18 cellular contexts compared by ENCODE assay signal in genomic region chr11:121626507-121626875, GRCh38.
DNase-seq lines count a peak whose midpoint lies in the region; ATAC-seq, FAIRE-seq and TF ChIP-seq lines count a peak whose summit lies in the region.
"Had no signal": no experiment of that assay in that cellular context is flagged by ENCODE, and none has a peak within 500 bp of the region (broad histone marks: within the 10 kb centered on the region; RNA-seq: fewer than 3 reads in every experiment).

No MANE protein-coding gene starts in this region.

- FAIRE-seq in bronchial epithelial cell (lab: Jason Lieb, UNC) = no peak

- H2BK15ac ChIP-seq in IMR-90 (ENCODE audit: low read depth, low read length) (no peak overlapping the region; the same call in 2 of the 3 replicates), mesendoderm (replicated peaks; ENCODE audit: low read depth) (no peak overlapping the region)

- in situ Hi-C loops in IMR-90 (cut with MboI; ENCODE audit: low sequenced_read_pairs) = no loop called here

- H4K8ac ChIP-seq in IMR-90 (ENCODE audit: low read depth in 2 of 2, low read length in 2 of 2) (no peak overlapping the region), mesendoderm (ENCODE audit: low read depth, low read length) (no peak overlapping the region)

- TF ChIP-seq RAD21 in IMR-90 (IDR thresholded peaks at IDR 0.05; ENCODE audit: low read length) = no peak

- no TSS peak for BruUV-seq in IMR-90 (replicated peaks; lab: Mats Ljungman, UMichigan)

- no peak overlapping the region for H2BK20ac ChIP-seq in IMR-90 (ENCODE audit: low read depth, low read length)

- no peaks in the 10 kb centered on the region for H3K79me2 ChIP-seq in mesendoderm (ENCODE audit: control insufficient read depth, insufficient read depth, low read length)

- H4K20me1 ChIP-seq in IMR-90 (ENCODE audit: insufficient read depth, low read length) = no peaks in the 10 kb centered on the region

- ATAC-seq in IMR-90 (ENCODE audit: low read depth) (no peak), heart right ventricle (peak in 6 of 8 donors; percentile 32 to 66 (median 44)), GM18909 (IDR thresholded peaks at IDR 0.05; ENCODE audit: poor library complexity, unreplicated experiment) (no peak)
- ATAC-seq: GM12878, GM23338, HCT116 had no signal

- H3K23ac ChIP-seq in IMR-90 (ENCODE audit: low read depth, low read length) (no peak overlapping the region), mesendoderm (ENCODE audit: low read length) (no peak overlapping the region)

- intact Hi-C loops in IMR-90 (cut with micrococcal nuclease) (no loop called here), heart right ventricle (cut with DNase I) (no loop called here), vagina (cut with DNase I) (no loop called here)

- DNase-seq in IMR-90 = no peak
- DNase-seq in bronchial epithelial cell (ENCODE audit: low read depth) = peak; percentile 4
- DNase-seq in heart right ventricle = no peak
- DNase-seq in mesendoderm = peak; percentile 34
- DNase-seq in NCI-H2029 (lab: John Stamatoyannopoulos, UW) = no peak
- DNase-seq in vagina (ENCODE audit: extremely low spot score in 2 of 2) = no peak
- DNase-seq: CD4-positive, CD25-positive, alpha-beta regulatory T cell; DND-41; Karpas-422; NCI-H1694 treated with DMSO at 0.1 percent for 48 hours; NCI-H446; NCI-H526; SHP77 treated with DMSO at 0.1 percent for 48 hours had no signal

- 0 out of 2 replicates have a peak, but pooled peaks cover 4% of the 10 kb centered on the region for H3K9me1 ChIP-seq in IMR-90 (ENCODE audit: insufficient read depth, low read length)

- no peak overlapping the region for H3K14ac ChIP-seq in IMR-90 (replicated peaks; ENCODE audit: low read depth, low read length)

- H3K4ac ChIP-seq in IMR-90 (ENCODE audit: low read depth, low read length) = no peak overlapping the region
- H3K4ac ChIP-seq in mesendoderm (ENCODE audit: low read depth, low read length) = no peak overlapping the region

- H3K36me3 ChIP-seq in IMR-90 (ENCODE audit: control insufficient read depth, insufficient read depth, low read length) (peaks cover 2% of the 10 kb centered on the region; the same call in 1 of the 2 replicates), bronchial epithelial cell (ENCODE audit: control insufficient read depth, insufficient read depth, low read length) (no peaks in the 10 kb centered on the region), heart right ventricle (peaks cover 0 to 82% (median 0%) of the 10 kb centered on the region in 9 donors), mesendoderm (ENCODE audit: control insufficient read depth, insufficient read depth, low read length) (no peaks in the 10 kb centered on the region), vagina (peaks cover 0 to 14% of the 10 kb centered on the region in 2 donors)

- TF ChIP-seq POLR2A in IMR-90 (IDR thresholded peaks at IDR 0.05; ENCODE audit: low read depth, low read length) (no peak), vagina (IDR thresholded peaks at IDR 0.05) (no peak)

- no peak for TF ChIP-seq CTCF in IMR-90 (conservative IDR thresholded peaks at IDR 0.05; ENCODE audit: low read depth, low read length)
- no peak for TF ChIP-seq CTCF in bronchial epithelial cell (IDR thresholded peaks at IDR 0.05; ENCODE audit: insufficient read depth, low read length, severe bottlenecking)
- TF ChIP-seq CTCF in heart right ventricle (IDR thresholded peaks at IDR 0.05) = peak in 1 of 9 donors; percentile 10
- no peak for TF ChIP-seq CTCF in vagina (IDR thresholded peaks at IDR 0.05)

- H4K91ac ChIP-seq in IMR-90 (ENCODE audit: insufficient read depth, low read depth, low read length) = no peak overlapping the region

- H2BK120ac ChIP-seq in IMR-90 (ENCODE audit: low read depth, low read length) (0 out of 2 replicates have a peak overlapping the region, but pooled peaks have one; percentile 22), mesendoderm (ENCODE audit: low read depth, low read length) (no peak overlapping the region)

- H3K18ac ChIP-seq in IMR-90 (ENCODE audit: low read depth, low read length) = no peak overlapping the region
- no peak overlapping the region for H3K18ac ChIP-seq in mesendoderm (ENCODE audit: low read length)

- H3K79me1 ChIP-seq in IMR-90 (ENCODE audit: low read depth in 1 of 2, low read length in 2 of 2) (no peaks in the 10 kb centered on the region), mesendoderm (ENCODE audit: low read length) (no peaks in the 10 kb centered on the region)

- no peaks in the 10 kb centered on the region for H3K27me3 ChIP-seq in IMR-90 (ENCODE audit: control insufficient read depth, insufficient read depth, low read length)
- H3K27me3 ChIP-seq in bronchial epithelial cell (ENCODE audit: control insufficient read depth, insufficient read depth, low read length) = no peaks in the 10 kb centered on the region
- H3K27me3 ChIP-seq in heart right ventricle = no peaks in the 10 kb centered on the region
- no peaks in the 10 kb centered on the region for H3K27me3 ChIP-seq in mesendoderm (ENCODE audit: insufficient read depth, low read length, poor library complexity)
- H3K27me3 ChIP-seq in vagina = no peaks in the 10 kb centered on the region

- no peak overlapping the region for H4K5ac ChIP-seq in IMR-90 (ENCODE audit: low read depth, low read length)
- no peak overlapping the region for H4K5ac ChIP-seq in mesendoderm (ENCODE audit: low read length)

- H3K56ac ChIP-seq in IMR-90 (ENCODE audit: extremely low read depth, insufficient read depth, low read length) = no peak overlapping the region
- H3K56ac ChIP-seq in mesendoderm (ENCODE audit: low read length) = no peak overlapping the region

- POLR2A ChIA-PET in IMR-90 (lab: Charles Lee; ENCODE audit: unreplicated experiment) = no interaction called here

- H3K4me1 ChIP-seq in IMR-90 (ENCODE audit: control insufficient read depth, insufficient read depth, low read length) = peaks cover 5% of the 10 kb centered on the region; the same call in 1 of the 2 replicates
- peaks cover 0 to 23% (median 12%) of the 10 kb centered on the region in 9 donors for H3K4me1 ChIP-seq in heart right ventricle
- no peaks in the 10 kb centered on the region for H3K4me1 ChIP-seq in mesendoderm (ENCODE audit: control insufficient read depth, low read depth, low read length)
- H3K4me1 ChIP-seq in vagina = peaks cover 11% of the 10 kb centered on the region

- H2BK5ac ChIP-seq in IMR-90 (ENCODE audit: low read depth, low read length, poor library complexity, severe bottlenecking) = no peak overlapping the region
- no peak overlapping the region for H2BK5ac ChIP-seq in mesendoderm (ENCODE audit: low read length)

- WGBS in IMR-90 (ENCODE audit: extremely low coverage in 2 of 2, insufficient read length in 1 of 2), 2 experiments = 100% methylated on average over 1 of the region's 4 CpGs; no CpG with 5 or more reads in 1 of the 2 experiments
- 68 to 78% methylated on average over 4 of the region's 4 CpGs for WGBS in heart right ventricle, 2 donors
- no CpG with 5 or more reads among the region's 4 CpGs for WGBS in mesendoderm (ENCODE audit: extremely low coverage, insufficient coverage, low lambda C conversion rate)

- H2AK5ac ChIP-seq in IMR-90 (ENCODE audit: low read depth, low read length) = 0 out of 2 replicates have a peak overlapping the region, but pooled peaks have one; percentile 30
- H2AK5ac ChIP-seq in mesendoderm (ENCODE audit: low read length) = no peak overlapping the region

- H3K9me3 ChIP-seq in IMR-90 (ENCODE audit: control insufficient read depth, insufficient read depth, low read length) (no peaks in the 10 kb centered on the region), heart right ventricle (no peaks in the 10 kb centered on the region), vagina (no peaks in the 10 kb centered on the region)

- no peak overlapping the region for H3K27ac ChIP-seq in IMR-90 (ENCODE audit: insufficient read depth, low read length)
- H3K27ac ChIP-seq in heart right ventricle = peak overlapping the region in 3 of 10 donors; percentile 10 to 51 (median 16)
- H3K27ac ChIP-seq in mesendoderm (ENCODE audit: low read depth, low read length) = no peak overlapping the region
- H3K27ac ChIP-seq in vagina = no peak overlapping the region
- H3K27ac ChIP-seq: SK-N-MC had no signal

- peak overlapping the region; percentile 28 for H2AK9ac ChIP-seq in IMR-90 (replicated peaks; ENCODE audit: low read depth, low read length, poor library complexity)

- H3K9ac ChIP-seq in IMR-90 (ENCODE audit: low read depth, low read length) = no peak overlapping the region
- no peak overlapping the region for H3K9ac ChIP-seq in mesendoderm (ENCODE audit: low read length)

- H3K4me2 ChIP-seq in IMR-90 (ENCODE audit: low read depth, low read length) (no peak overlapping the region), mesendoderm (ENCODE audit: low read length) (no peak overlapping the region)
- H3K4me2 ChIP-seq: GM23338 had no signal

- dilution Hi-C loops in IMR-90 (cut with HindIII; ENCODE audit: low sequenced_read_pairs, unreplicated experiment) = no loop called here

- H3K4me3 ChIP-seq in IMR-90 (ENCODE audit: insufficient read depth, low read depth, low read length) (no peak overlapping the region), bronchial epithelial cell (ENCODE audit: low read depth, low read length) (no peak overlapping the region), heart right ventricle (no peak overlapping the region), mesendoderm (ENCODE audit: low read length) (no peak overlapping the region), vagina (no peak overlapping the region)
- H3K4me3 ChIP-seq: GM12878, GM23338, SK-N-MC had no signal

- CTCF ChIA-PET in IMR-90 (lab: Yijun Ruan, JAX) = no interaction called here

- H2AFZ ChIP-seq in IMR-90 (replicated peaks; ENCODE audit: low read length, poor library complexity) = no peak overlapping the region
- H2AFZ ChIP-seq: GM23338 had no signal

TF ChIP-seq in IMR-90, 13 proteins besides CTCF, POLR2A, EP300 and RAD21 (continues in another document):
- TF ChIP-seq RCOR1 (IDR thresholded peaks at IDR 0.05; ENCODE audit: insufficient replicate concordance, low read length) = no peak
- TF ChIP-seq ELK1 (IDR thresholded peaks at IDR 0.05; ENCODE audit: borderline replicate concordance, low read depth, low read length) = no peak
- no peak for TF ChIP-seq SMC3 (IDR thresholded peaks at IDR 0.05; ENCODE audit: low read depth, low read length)
- no peak for TF ChIP-seq RFX5 (IDR thresholded peaks at IDR 0.05; ENCODE audit: low read depth, low read length)
- TF ChIP-seq MXI1 (IDR thresholded peaks at IDR 0.05; ENCODE audit: borderline replicate concordance, low read depth, low read length) = no peak
- no peak for TF ChIP-seq MAZ (IDR thresholded peaks at IDR 0.05; ENCODE audit: borderline replicate concordance, low read depth, low read length)
- TF ChIP-seq NFE2L2 (IDR thresholded peaks at IDR 0.05; ENCODE audit: low read depth, low read length) = no peak
- no peak for TF ChIP-seq CHD1 (IDR thresholded peaks at IDR 0.05; ENCODE audit: low read depth, low read length)

Comparison
In these comparisons a context has a peak if more than half of its experiments do, and no peak if none do; other contexts are left out.
1. ATAC-seq: peak in heart right ventricle (6 of 8); none in IMR-90 (single experiment) and GM18909 (single experiment).
2. DNase-seq: peak in bronchial epithelial cell (single experiment) and mesendoderm (single experiment); none in IMR-90 (single experiment), heart right ventricle (0 of 2), NCI-H2029 (single experiment) and vagina (0 of 2).